In genomic region chr14:36661506-36662257, GRCh38 we compare ENCODE assay signal across 8 cellular contexts. TPM values are rescaled to one million over a fixed set of nuclear protein-coding genes. Genes with fewer than 3 reads are reported as not detected.
DNase-seq lines count a peak whose midpoint lies in the region; ATAC-seq, FAIRE-seq and TF ChIP-seq lines count a peak whose summit lies in the region.

Gene PAX9 (plus strand): TSS chr14:36661860. CDS start chr14:36662090, 230 bp downstream.

- H3K79me2 ChIP-seq in OCI-LY7 (ENCODE audit: insufficient read depth, low read depth, low read length) = no peaks in the 10 kb centered on the region

- peaks cover 7% of the 10 kb centered on the region for H3K36me3 Mint-ChIP-seq in MCF 10A (ENCODE audit: insufficient read depth, unreplicated experiment)

- H3K9me3 ChIP-seq in HUES6 (ENCODE audit: control insufficient read depth, insufficient read depth, low read depth, low read length) (no peaks in the 10 kb centered on the region), OCI-LY7 (ENCODE audit: low read length) (no peaks in the 10 kb centered on the region), kidney (ENCODE audit: control insufficient read depth in 1 of 2, low read length in 2 of 2) (no peaks in the 10 kb centered on the region)

- DNase-seq in COLO668 (lab: John Stamatoyannopoulos, UW; ENCODE audit: unreplicated experiment) = peak; percentile 99
- peak; percentile 90 for DNase-seq in OCI-LY7 (ENCODE audit: low spot score)
- DNase-seq in MCF 10A (ENCODE audit: unreplicated experiment) = peak; percentile 96
- DNase-seq in kidney = peak; percentile 86
- DNase-seq in stimulated activated CD4-positive, alpha-beta T cell treated with anti-CD3 and anti-CD28 coated beads, TNF-alpha, amount 100 ng/mL, for 24 hours (ENCODE audit: low read depth in 3 of 3) = peak in 2 of 3 experiments; percentile 17 to 38
- DNase-seq in RCC 7860 (ENCODE audit: low spot score) = no peak

- no peaks in the 10 kb centered on the region for H3K36me3 ChIP-seq in HUES6 (ENCODE audit: control insufficient read depth, insufficient read depth, low read length)
- no peaks in the 10 kb centered on the region; the same call in 1 of the 2 replicates for H3K36me3 ChIP-seq in OCI-LY7 (ENCODE audit: insufficient read depth, low read length)
- no peaks in the 10 kb centered on the region for H3K36me3 ChIP-seq in kidney (ENCODE audit: control insufficient read depth in 1 of 2, insufficient read depth in 2 of 2, low read length in 2 of 2)

- peak within 1 kb of the TSS; percentile 57 for H3K4me2 ChIP-seq in OCI-LY7 (ENCODE audit: low read length)

- no peaks in the 10 kb centered on the region for H3K9me3 Mint-ChIP-seq in MCF 10A (ENCODE audit: unreplicated experiment)

- BruUV-seq in OCI-LY7 (replicated peaks; lab: Mats Ljungman, UMichigan) (no TSS peak), MCF 10A (replicated peaks; lab: Mats Ljungman, UMichigan) (no TSS peak)

- H3K27me3 Mint-ChIP-seq in MCF 10A (ENCODE audit: insufficient read depth, unreplicated experiment) = no peaks in the 10 kb centered on the region

- H3K4me3 ChIP-seq in HUES6 (ENCODE audit: low read depth, low read length) (peak within 1 kb of the TSS; percentile 68), OCI-LY7 (ENCODE audit: low read depth, low read length, poor library complexity, severe bottlenecking) (peak within 1 kb of the TSS; percentile 63), kidney (ENCODE audit: low read length in 2 of 2) (peak within 1 kb of the TSS; percentile 11 to 29)

- H3K9ac ChIP-seq in HUES6 (ENCODE audit: low read length) (no peak within 1 kb of the TSS), kidney (ENCODE audit: low read length in 2 of 2) (no peak within 1 kb of the TSS)

- peaks cover 44% of the 10 kb centered on the region for H3K4me1 ChIP-seq in HUES6 (ENCODE audit: control insufficient read depth, insufficient read depth, low read length)
- peaks cover 14% of the 10 kb centered on the region for H3K4me1 ChIP-seq in OCI-LY7 (ENCODE audit: insufficient read depth, low read length, poor library complexity, severe bottlenecking)
- peaks cover 0 to 20% of the 10 kb centered on the region in 2 donors for H3K4me1 ChIP-seq in kidney (ENCODE audit: control insufficient read depth in 1 of 2, insufficient read depth in 1 of 2, low read depth in 1 of 2, low read length in 2 of 2)

- peaks cover 100% of the 10 kb centered on the region for H3K27me3 ChIP-seq in HUES6 (ENCODE audit: control insufficient read depth, insufficient read depth, low read length)

- no peaks in the 10 kb centered on the region for H3K9me2 ChIP-seq in OCI-LY7 (ENCODE audit: insufficient read depth, low read length)

- no peaks in the 10 kb centered on the region for H4K20me1 ChIP-seq in OCI-LY7 (ENCODE audit: insufficient read depth, low read length)

- POLR2A ChIA-PET in OCI-LY7 (lab: Charles Lee) = interaction anchor here (0.5 to 0.8 kb wide), 3 partner anchors 13 to 1532 kb away, joined by 3 read pairs; no protein-coding TSS in a partner anchor
- POLR2A ChIA-PET in MCF 10A (lab: Yijun Ruan, JAX) = interaction anchor here (0.6 to 2.7 kb wide), 22 partner anchors 8 to 829 kb away, joined by 3 to 29 read pairs (median 3); partner anchors contain the start of gene SLC25A21

- H3K4me1 Mint-ChIP-seq in MCF 10A (ENCODE audit: insufficient read depth, unreplicated experiment) = peaks cover 27% of the 10 kb centered on the region

- peak; percentile 74 for ATAC-seq in GM19452 (IDR thresholded peaks at IDR 0.05; ENCODE audit: unreplicated experiment)

- FAIRE-seq in kidney (lab: Jason Lieb, UNC) (no peak), RCC 7860 (lab: Jason Lieb, UNC) (no peak)

- intact Hi-C loops in OCI-LY7 (cut with micrococcal nuclease; ENCODE audit: unreplicated experiment) (no loop called here), MCF 10A (cut with micrococcal nuclease) (loop anchor here (1.0 to 5.0 kb wide), 3 partner anchors 86 to 456 kb away; no protein-coding TSS in a partner anchor), kidney (cut with DNase I) (no loop called here)

- peak within 1 kb of the TSS; percentile 97 for H3K4me3 Mint-ChIP-seq in MCF 10A (ENCODE audit: unreplicated experiment)

- H3K27ac ChIP-seq in HUES6 (ENCODE audit: low read depth, low read length) = no peak within 1 kb of the TSS
- peak within 1 kb of the TSS; percentile 52 for H3K27ac ChIP-seq in OCI-LY7 (ENCODE audit: low read depth, low read length, poor library complexity, severe bottlenecking)
- H3K27ac ChIP-seq in kidney (ENCODE audit: low read depth in 2 of 2, low read length in 2 of 2) = no peak within 1 kb of the TSS

- CTCF ChIA-PET in OCI-LY7 (lab: Charles Lee; ENCODE audit: unreplicated experiment) (no interaction called here), MCF 10A (lab: Yijun Ruan, JAX) (interaction anchor here (0.6 to 7.5 kb wide), 13 partner anchors 13 to 783 kb away, joined by 3 to 41 read pairs (median 3); no protein-coding TSS in a partner anchor)

- H2AFZ ChIP-seq in OCI-LY7 (ENCODE audit: low read length) = peak within 1 kb of the TSS; percentile 62

- H3K27ac Mint-ChIP-seq in MCF 10A (ENCODE audit: low read depth, unreplicated experiment) = peak within 1 kb of the TSS; percentile 92

- TF ChIP-seq CTCF in OCI-LY7 (conservative IDR thresholded peaks at IDR 0.05; ENCODE audit: low read length) (no peak), MCF 10A (IDR thresholded peaks at IDR 0.05; ENCODE audit: unreplicated experiment) (no peak), kidney (IDR thresholded peaks at IDR 0.05; ENCODE audit: borderline replicate concordance, extremely low read depth, insufficient read depth) (no peak)

RNA-seq across cellular contexts. Expression of gene PAX9, which starts in this region (rescaled TPM):
- 1.4 and 2.3 TPM in 2 replicates for total RNA-seq in OCI-LY7 (2014; rRNA removed; shearing (Covaris generic))
- 4.4 and 5.3 TPM in 2 replicates for total RNA-seq in OCI-LY7 (2022)
- total RNA-seq in MCF 10A (2022) = 5.5 and 7.3 TPM in 2 replicates
- 0.19 TPM for total RNA-seq in kidney
- polyA plus RNA-seq in kidney (ENCODE audit: insufficient read depth, low read depth, low replicate concordance) = not detected

Comparison
In these comparisons a context has a peak if more than half of its experiments do, and no peak if none do; other contexts are left out.
1. Peak in DNase-seq and H3K4me3 ChIP-seq in kidney; RNA of the gene not detected or under 1 TPM.